In the genomic region with DNA sequence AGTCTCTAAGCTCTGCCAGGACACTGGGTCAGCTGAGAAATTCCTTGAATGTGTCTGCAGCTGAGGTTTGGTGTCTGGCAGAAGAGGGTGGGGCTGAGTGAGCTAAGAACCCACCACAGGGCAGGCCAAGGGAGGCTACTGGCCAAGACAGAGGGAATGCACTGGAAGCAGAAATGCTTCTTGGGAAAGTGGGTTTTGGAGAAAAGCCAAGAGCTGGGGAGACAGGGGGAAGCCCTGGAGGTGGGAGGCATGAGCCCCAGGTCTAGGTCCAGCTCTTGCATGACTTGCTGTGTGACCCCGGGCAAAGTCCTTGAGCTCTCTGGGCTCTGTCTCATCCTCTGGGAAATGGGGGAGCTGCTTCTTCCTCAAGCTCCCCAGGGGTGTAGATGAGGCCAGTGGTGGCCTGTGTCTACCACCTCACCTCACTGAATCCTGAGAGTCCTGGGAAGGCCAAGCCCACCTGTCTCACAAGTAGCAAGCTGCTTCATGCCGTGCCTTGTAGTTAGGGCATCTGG, we compare ENCODE assay signal across 2 cellular contexts.
TF ChIP-seq lines count a peak whose summit lies in the region.

No MANE protein-coding gene starts in this region.

TF ChIP-seq in IMR-90, 13 proteins besides CTCF, POLR2A, EP300 and RAD21:
- TF ChIP-seq MXI1 (IDR thresholded peaks at IDR 0.05; ENCODE audit: borderline replicate concordance, low read depth, low read length) (no peak), MAZ (IDR thresholded peaks at IDR 0.05; ENCODE audit: borderline replicate concordance, low read depth, low read length) (no peak)

TF ChIP-seq in H1, 55 proteins besides CTCF, POLR2A, EP300 and RAD21:
- no peak for TF ChIP-seq SP1 (IDR thresholded peaks at IDR 0.05; ENCODE audit: low read depth, low read length)
- peak; percentile 25; the same call in 1 of the 2 replicates for TF ChIP-seq KDM1A (IDR thresholded peaks at IDR 0.05; ENCODE audit: borderline replicate concordance, low read length)
TF ChIP-seq in H1: peak in this region for 1.
